In the genomic region with DNA sequence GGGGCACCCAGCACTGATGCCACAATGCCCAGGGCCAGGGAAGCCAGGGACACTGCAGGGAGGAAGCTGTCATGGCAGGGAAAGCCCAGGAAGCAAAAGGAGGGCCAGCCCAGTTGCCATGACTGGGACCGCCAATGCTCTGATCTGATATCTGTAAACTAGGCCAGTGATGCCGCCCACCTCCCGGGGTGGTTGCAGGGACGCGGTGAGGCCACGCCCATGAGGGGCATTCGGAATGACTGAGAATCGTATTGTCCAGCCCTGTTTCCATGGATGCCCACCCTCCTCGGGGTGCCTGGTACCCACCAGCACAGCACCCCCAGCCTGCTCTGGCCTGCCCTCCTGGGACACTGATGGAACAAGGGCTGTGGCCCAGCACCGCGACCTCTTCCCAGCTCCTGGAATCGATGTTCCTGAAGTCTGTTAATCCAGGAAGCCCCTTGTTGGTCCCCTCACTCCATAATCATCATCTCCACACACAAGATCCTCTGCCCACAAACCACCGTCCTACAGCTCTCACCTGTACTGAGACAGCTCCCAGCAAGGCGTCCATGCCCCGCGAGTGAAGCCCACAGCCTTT, we compare ENCODE assay signal across 8 cellular contexts. TPM values are rescaled to one million over a fixed set of nuclear protein-coding genes. Genes with fewer than 3 reads are reported as not detected.
"Had no signal": no experiment of that assay in that cellular context is flagged by ENCODE, and none has a peak within 500 bp of the region (broad histone marks: within the 10 kb centered on the region; RNA-seq: fewer than 3 reads in every experiment).

No MANE protein-coding gene starts in this region.

- H3K4me1 Mint-ChIP-seq: activated CD4-positive, alpha-beta memory T cell treated with anti-CD3 and anti-CD28 coated beads, Interleukin-2, amount 10 ng/mL, durations not matched to agents 7 days and 5 days had no signal

- H3K27me3 ChIP-seq: left lung, transverse colon had no signal

- H3K27ac Mint-ChIP-seq: activated CD4-positive, alpha-beta memory T cell treated with anti-CD3 and anti-CD28 coated beads, Interleukin-2, amount 10 ng/mL, durations not matched to agents 7 days and 5 days; activated naive CD4-positive, alpha-beta T cell treated with anti-CD3 and anti-CD28 coated beads for 36 hours; nephron progenitor cell had no signal

- H3K4me3 Mint-ChIP-seq: activated CD4-positive, alpha-beta memory T cell treated with anti-CD3 and anti-CD28 coated beads, Interleukin-2, amount 10 ng/mL, durations not matched to agents 7 days and 5 days; activated naive CD4-positive, alpha-beta T cell treated with anti-CD3 and anti-CD28 coated beads for 36 hours; nephron progenitor cell had no signal

- H3K4me3 ChIP-seq: left lung, transverse colon had no signal

- H3K36me3 ChIP-seq: transverse colon had no signal

- H3K27ac ChIP-seq: left lung had no signal

- DNase-seq: activated CD4-positive, alpha-beta memory T cell treated with anti-CD3 and anti-CD28 coated beads, Interleukin-2, amount 10 ng/mL, durations not matched to agents 7 days and 5 days; activated naive CD4-positive, alpha-beta T cell treated with anti-CD3 and anti-CD28 coated beads for 36 hours; dermis blood vessel endothelial cell; left lung; nephron progenitor cell; small intestine; transverse colon had no signal

- H3K27me3 Mint-ChIP-seq: activated CD4-positive, alpha-beta memory T cell treated with anti-CD3 and anti-CD28 coated beads, Interleukin-2, amount 10 ng/mL, durations not matched to agents 7 days and 5 days had no signal

- H3K9me3 ChIP-seq: transverse colon had no signal

- ATAC-seq: left lung had no signal

RNA-seq across cellular contexts. Expression of a gene that starts 48.7 kb away (rescaled TPM):
- total RNA-seq: activated CD4-positive, alpha-beta memory T cell treated with anti-CD3 and anti-CD28 coated beads, Interleukin-2, amount 10 ng/mL, durations not matched to agents 7 days and 5 days; activated naive CD4-positive, alpha-beta T cell treated with anti-CD3 and anti-CD28 coated beads for 36 hours; fibroblast of villous mesenchyme had no signal
